ENCODE assay signal across 19 cellular contexts in the genomic region with DNA sequence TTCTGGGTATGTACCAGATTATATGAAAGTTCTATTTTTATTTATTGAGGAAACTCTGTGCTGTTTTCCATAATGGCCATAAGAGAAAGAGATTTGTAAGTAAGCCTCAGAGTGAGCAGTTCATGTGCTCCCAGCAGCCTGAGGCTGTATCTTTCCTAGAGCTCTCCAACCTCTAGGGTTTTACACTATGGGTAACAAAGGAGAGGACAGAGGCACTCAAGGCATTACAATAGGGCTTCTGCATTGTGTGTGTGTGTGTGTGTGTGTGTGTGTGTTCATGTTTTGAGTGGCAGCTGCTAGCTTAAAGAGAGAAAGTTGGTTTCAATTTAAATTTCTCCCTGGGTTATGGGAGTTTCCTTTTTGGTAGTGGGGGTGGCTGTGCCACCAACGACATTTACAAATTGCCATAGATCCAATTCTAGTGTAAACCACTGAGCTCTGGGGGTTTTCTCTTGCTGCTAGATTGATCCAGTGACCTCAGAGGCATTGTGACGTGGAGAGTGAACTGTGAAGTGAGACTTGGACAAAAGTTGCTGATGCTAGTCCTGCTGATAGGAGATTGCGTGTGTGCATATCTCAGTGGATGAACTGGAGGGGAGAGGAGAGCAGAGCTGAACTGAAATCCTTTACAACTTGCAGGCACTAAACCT.
DNase-seq lines count a peak whose midpoint lies in the region; ATAC-seq and TF ChIP-seq lines count a peak whose summit lies in the region.
"Had no signal": no experiment of that assay in that cellular context is flagged by ENCODE, and none has a peak within 500 bp of the region (broad histone marks: within the 10 kb centered on the region; RNA-seq: fewer than 3 reads in every experiment).

No MANE protein-coding gene starts in this region.

- ATAC-seq in DND-41 (ENCODE audit: insufficient read depth, low read depth), result peak; percentile 59
- no peak for ATAC-seq in GM18873 (IDR thresholded peaks at IDR 0.05; ENCODE audit: low FRiP score, unreplicated experiment)

- TF ChIP-seq CTCF in DND-41 (IDR thresholded peaks at IDR 0.05; ENCODE audit: borderline replicate concordance, extremely low read depth, low read length, poor library complexity, severe bottlenecking) (no peak), brain (conservative IDR thresholded peaks at IDR 0.05) (no peak), neural crest cell (conservative IDR thresholded peaks at IDR 0.05) (no peak)

- peak overlapping the region in 3 of 5 experiments; percentile 2 to 19 (median 9) for H3K4me3 Mint-ChIP-seq in brain
- H3K4me3 Mint-ChIP-seq in neural crest cell, result peak overlapping the region; percentile 48
- H3K4me3 Mint-ChIP-seq: CD8-positive, alpha-beta memory T cell had no signal

- H3K9me3 ChIP-seq in DND-41 (ENCODE audit: insufficient read depth, low read length, severe bottlenecking) (no peaks in the 10 kb centered on the region), HAP-1 (no peaks in the 10 kb centered on the region)
- H3K9me3 ChIP-seq: BLaER1, SJSA1 had no signal

- H3K9me3 Mint-ChIP-seq in brain (peaks cover 0 to 2% (median 0%) of the 10 kb centered on the region in 5 experiments), neural crest cell (peaks cover 2% of the 10 kb centered on the region)
- H3K9me3 Mint-ChIP-seq: CD8-positive, alpha-beta memory T cell had no signal

- H3K4me1 Mint-ChIP-seq in brain (peaks cover 20% of the 10 kb centered on the region), neural crest cell (peaks cover 37% of the 10 kb centered on the region)
- H3K4me1 Mint-ChIP-seq: CD8-positive, alpha-beta memory T cell had no signal

- peaks cover 12% of the 10 kb centered on the region for H3K4me1 ChIP-seq in DND-41 (ENCODE audit: insufficient read depth, low read length)
- no peaks in the 10 kb centered on the region for H3K4me1 ChIP-seq in HAP-1
- H3K4me1 ChIP-seq: BLaER1, SJSA1 had no signal

- H3K36me3 Mint-ChIP-seq in brain, result no peaks in the 10 kb centered on the region
- no peaks in the 10 kb centered on the region for H3K36me3 Mint-ChIP-seq in neural crest cell (ENCODE audit: low read depth)
- H3K36me3 Mint-ChIP-seq: CD8-positive, alpha-beta memory T cell had no signal

- H3K79me2 ChIP-seq in DND-41 (ENCODE audit: insufficient read depth, low read length), result no peaks in the 10 kb centered on the region

- peak overlapping the region; percentile 20; the same call in 1 of the 2 replicates for H3K27ac ChIP-seq in DND-41 (ENCODE audit: low read length)
- H3K27ac ChIP-seq: BLaER1, PC-9, SJSA1 had no signal

- H4K20me1 ChIP-seq in DND-41 (ENCODE audit: insufficient read depth, low read length), result no peaks in the 10 kb centered on the region
- H4K20me1 ChIP-seq: BLaER1 had no signal

- H3K27me3 ChIP-seq in DND-41 (ENCODE audit: insufficient read depth, low read length, poor library complexity) (no peaks in the 10 kb centered on the region), HAP-1 (ENCODE audit: low read depth) (peaks cover under 1% of the 10 kb centered on the region; the same call in 1 of the 2 replicates)
- H3K27me3 ChIP-seq: BLaER1, SJSA1 had no signal

- in situ Hi-C loops in HAP-1 (cut with MboI; ENCODE audit: low sequenced_read_pairs), result loop anchor here (10.0 to 25.0 kb wide), 2 partner anchors 107 to 299 kb away; a partner anchor contains a TSS

- peaks cover 12% of the 10 kb centered on the region for H3K27me3 Mint-ChIP-seq in brain
- peaks cover 2% of the 10 kb centered on the region for H3K27me3 Mint-ChIP-seq in neural crest cell (ENCODE audit: low read depth)

- peak overlapping the region; percentile 17; the same call in 1 of the 2 replicates for H2AFZ ChIP-seq in DND-41 (ENCODE audit: low read depth, low read length)
- H2AFZ ChIP-seq: PC-9 had no signal

- DNase-seq in DND-41 (peak; percentile 16), HAP-1 (ENCODE audit: low spot score in 2 of 2) (peak; percentile 29 to 36), neural crest cell (ENCODE audit: low read depth, low spot score) (peak; percentile 22), NCI-H345 (lab: John Stamatoyannopoulos, UW) (no peak), NCI-H69 (lab: John Stamatoyannopoulos, UW) (no peak), NCI-H510A (lab: John Stamatoyannopoulos, UW) (no peak)
- DNase-seq: CD8-positive, alpha-beta memory T cell; DMS79; GOT3; NCI-H1105 treated with DMSO at 0.1 percent for 48 hours; NCI-H1930; NCI-H524 treated with DMSO at 0.1 percent for 48 hours; NK-92 treated with Interleukin-12 subunit alpha and Interleukin-12 subunit beta, amount 100 ng/mL, for 24 hours; PC-9; SW 1271 had no signal

- peak overlapping the region in 4 of 5 experiments; percentile 17 to 73 (median 58) for H3K27ac Mint-ChIP-seq in brain
- H3K27ac Mint-ChIP-seq in neural crest cell (ENCODE audit: unreplicated experiment), result peak overlapping the region; percentile 64
- H3K27ac Mint-ChIP-seq: CD8-positive, alpha-beta memory T cell had no signal

- no peak overlapping the region for H3K9ac ChIP-seq in DND-41 (ENCODE audit: low read depth, low read length)
- H3K9ac ChIP-seq: BLaER1 had no signal

- H3K4me2 ChIP-seq in DND-41 (ENCODE audit: insufficient read depth, low read length), result no peak overlapping the region
- H3K4me2 ChIP-seq: BLaER1, PC-9 had no signal

- no peaks in the 10 kb centered on the region for H3K36me3 ChIP-seq in DND-41 (ENCODE audit: insufficient read depth, low read length)
- H3K36me3 ChIP-seq in HAP-1 (replicated peaks), result no peaks in the 10 kb centered on the region
- H3K36me3 ChIP-seq: BLaER1, SJSA1 had no signal

- H3K4me3 ChIP-seq in DND-41 (ENCODE audit: low read depth in 1 of 2, low read length in 2 of 2), result no peak overlapping the region
- H3K4me3 ChIP-seq in HAP-1, result no peak overlapping the region
- H3K4me3 ChIP-seq: BLaER1, PC-9, SJSA1 had no signal

Comparison
In these comparisons a context has a peak if more than half of its experiments do, and no peak if none do; other contexts are left out.
1. DNase-seq: peak in DND-41 (single experiment), HAP-1 (2 of 2) and neural crest cell (single experiment); none in NCI-H345 (single experiment), NCI-H69 (single experiment) and NCI-H510A (single experiment).